8 cellular contexts compared by ENCODE assay signal in genomic region chr3:113825090-113825489, GRCh38. TPM values are rescaled to one million over a fixed set of nuclear protein-coding genes. Genes with fewer than 3 reads are reported as not detected.
DNase-seq lines count a peak whose midpoint lies in the region; ATAC-seq, FAIRE-seq and TF ChIP-seq lines count a peak whose summit lies in the region.

No MANE protein-coding gene starts in this region.

- H4K20me1 ChIP-seq in DND-41 (ENCODE audit: insufficient read depth, low read length) (no peaks in the 10 kb centered on the region), endothelial cell of umbilical vein (replicated peaks; ENCODE audit: control insufficient read depth, extremely low read depth, insufficient read depth, low read length) (no peaks in the 10 kb centered on the region)

- peak; percentile 84 for FAIRE-seq in endothelial cell of umbilical vein (lab: Jason Lieb, UNC)

- TF ChIP-seq POLR2A in endothelial cell of umbilical vein (IDR thresholded peaks at IDR 0.05; ENCODE audit: low read depth, low read length), result no peak

- H3K9me1 ChIP-seq in endothelial cell of umbilical vein (replicated peaks; ENCODE audit: control insufficient read depth, extremely low read depth, insufficient read depth, low read length), result no peaks in the 10 kb centered on the region

- H3K79me2 ChIP-seq in DND-41 (ENCODE audit: insufficient read depth, low read length) (no peaks in the 10 kb centered on the region), endothelial cell of umbilical vein (ENCODE audit: control insufficient read depth, insufficient read depth, low read length) (no peaks in the 10 kb centered on the region)

- H3K9ac ChIP-seq in DND-41 (ENCODE audit: low read depth, low read length) (no peak overlapping the region), endothelial cell of umbilical vein (replicated peaks; ENCODE audit: extremely low read depth, insufficient read depth, low read length) (no peak overlapping the region)

- no TSS peak for BruUV-seq in endothelial cell of umbilical vein (replicated peaks; lab: Mats Ljungman, UMichigan)

- H3K27ac ChIP-seq in DND-41 (ENCODE audit: low read length), result no peak overlapping the region
- no peak overlapping the region for H3K27ac ChIP-seq in endothelial cell of umbilical vein (ENCODE audit: insufficient read depth, low read depth, low read length)

- H3K36me3 ChIP-seq in DND-41 (ENCODE audit: insufficient read depth, low read length) (no peaks in the 10 kb centered on the region), endothelial cell of umbilical vein (ENCODE audit: control insufficient read depth in 2 of 2, extremely low read depth in 1 of 2, insufficient read depth in 2 of 2, low read length in 2 of 2) (no peaks in the 10 kb centered on the region)

- intact Hi-C loops in endothelial cell of umbilical vein (cut with micrococcal nuclease), result no loop called here

- H3K4me1 ChIP-seq in DND-41 (ENCODE audit: insufficient read depth, low read length) (no peaks in the 10 kb centered on the region), endothelial cell of umbilical vein (ENCODE audit: control insufficient read depth, extremely low read depth, insufficient read depth, low read length) (peaks cover 10% of the 10 kb centered on the region)

- H3K4me3 ChIP-seq in DND-41 (ENCODE audit: low read depth in 1 of 2, low read length in 2 of 2), result no peak overlapping the region
- H3K4me3 ChIP-seq in endothelial cell of umbilical vein (replicated peaks in 1 of 3; ENCODE audit: insufficient read depth in 1 of 3, low read depth in 1 of 3, low read length in 3 of 3), result no peak overlapping the region

- CTCF ChIA-PET in endothelial cell of umbilical vein (lab: Charles Lee), result interaction anchor here (0.7 to 2.4 kb wide), 12 partner anchors 12 to 330 kb away, joined by 3 to 12 read pairs (median 5); partner anchors contain the start of genes ATP6V1A and GRAMD1C

- H3K4me2 ChIP-seq in DND-41 (ENCODE audit: insufficient read depth, low read length) (no peak overlapping the region), endothelial cell of umbilical vein (ENCODE audit: insufficient read depth, low read length) (no peak overlapping the region)

- peak; percentile 24 for TF ChIP-seq CTCF in DND-41 (IDR thresholded peaks at IDR 0.05; ENCODE audit: borderline replicate concordance, extremely low read depth, low read length, poor library complexity, severe bottlenecking)
- no peak for TF ChIP-seq CTCF in GM20000 (IDR thresholded peaks at IDR 0.05; ENCODE audit: extremely low read depth, missing control alignments)
- peak in 1 of 2 donors; percentile 20 for TF ChIP-seq CTCF in endothelial cell of umbilical vein (IDR thresholded peaks at IDR 0.05; ENCODE audit: extremely low read depth in 1 of 2, insufficient read depth in 1 of 2, low read depth in 1 of 2, low read length in 2 of 2)

- no peak overlapping the region for H2AFZ ChIP-seq in DND-41 (ENCODE audit: low read depth, low read length)
- H2AFZ ChIP-seq in endothelial cell of umbilical vein (ENCODE audit: low read depth, low read length), result peak overlapping the region; percentile 29

- H3K27me3 ChIP-seq in DND-41 (ENCODE audit: insufficient read depth, low read length, poor library complexity) (no peaks in the 10 kb centered on the region), endothelial cell of umbilical vein (ENCODE audit: control insufficient read depth in 2 of 2, insufficient read depth in 2 of 2, low read length in 2 of 2) (no peaks in the 10 kb centered on the region)

- dilution Hi-C loops in endothelial cell of umbilical vein (cut with MboI; ENCODE audit: extremely low pct_ligation_motif_present, low sequenced_read_pairs), result no loop called here

- POLR2A ChIA-PET in endothelial cell of umbilical vein (lab: Charles Lee), result no interaction called here

- no peaks in the 10 kb centered on the region for H3K9me3 ChIP-seq in DND-41 (ENCODE audit: insufficient read depth, low read length, severe bottlenecking)
- H3K9me3 ChIP-seq in endothelial cell of umbilical vein (replicated peaks; ENCODE audit: control insufficient read depth, insufficient read depth, low read length), result no peaks in the 10 kb centered on the region

- ATAC-seq in DND-41 (ENCODE audit: insufficient read depth, low read depth) (no peak), HG03457 (IDR thresholded peaks at IDR 0.05; ENCODE audit: unreplicated experiment) (peak; percentile 61)

- DNase-seq in DND-41 (no peak), GM20000 (ENCODE audit: low spot score) (peak; percentile 58), endothelial cell of umbilical vein (ENCODE audit: low read depth, low spot score) (peak; percentile 45), UCSD-AML1 (lab: John Stamatoyannopoulos, UW; ENCODE audit: unreplicated experiment) (no peak), NCI-H1694 treated with DMSO at 0.1 percent for 48 hours (lab: John Stamatoyannopoulos, UW) (no peak)
- no peak for DNase-seq in activated naive CD4-positive, alpha-beta T cell treated with anti-CD3 and anti-CD28 coated beads, Interleukin-2, amount 50 U/mL, for 16 hours
- DNase-seq in stimulated activated CD4-positive, alpha-beta T cell treated with anti-CD3 and anti-CD28 coated beads, Interleukin-4, amount 100 ng/mL, for 1 hour, result no peak

TF ChIP-seq in endothelial cell of umbilical vein, 7 proteins besides CTCF, POLR2A, EP300 and RAD21:
- peak; percentile 36 for TF ChIP-seq FOS (IDR thresholded peaks at IDR 0.05; ENCODE audit: borderline replicate concordance, insufficient read depth, low read length)
- no peak for TF ChIP-seq EZH2 (IDR thresholded peaks at IDR 0.05; ENCODE audit: borderline replicate concordance, low read depth, low read length, severe bottlenecking)
- TF ChIP-seq JUN (IDR thresholded peaks at IDR 0.05; ENCODE audit: borderline replicate concordance, insufficient read depth, insufficient read length, low read depth), result no peak
- no peak for TF ChIP-seq MYC (IDR thresholded peaks at IDR 0.05; ENCODE audit: low read depth, low read length)

RNA-seq across cellular contexts. Expression of gene GRAMD1C, which starts 13.5 kb away (rescaled TPM):
- 17.0 and 24.0 TPM in 2 replicates for total RNA-seq in endothelial cell of umbilical vein
- polyA plus RNA-seq in endothelial cell of umbilical vein, result 3.1 and 7.0 TPM in 2 replicates
- polyA plus RNA-seq in endothelial cell of umbilical vein (2011; cell fraction: cytosol; rRNA removed), result 3.4 and 4.1 TPM in 2 replicates
- 23.4 and 28.3 TPM in 2 replicates for polyA plus RNA-seq in endothelial cell of umbilical vein (2011; cell fraction: nucleus; rRNA removed)
- 8.8 and 15.1 TPM in 2 replicates for polyA plus RNA-seq in endothelial cell of umbilical vein (2012)
- polyA minus RNA-seq in endothelial cell of umbilical vein, result 5.7 and 5.8 TPM in 2 replicates
- 2.7 TPM for polyA minus RNA-seq in endothelial cell of umbilical vein (2011; cell fraction: cytosol; rRNA and poly(A)+ RNA removed)
- polyA minus RNA-seq in endothelial cell of umbilical vein (2011; cell fraction: nucleus; rRNA and poly(A)+ RNA removed), result 17.5 and 20.4 TPM in 2 replicates

Comparison
In these comparisons a context has a peak if more than half of its experiments do, and no peak if none do; other contexts are left out.
1. DNase-seq: peak in GM20000 (single experiment) and endothelial cell of umbilical vein (single experiment); none in DND-41 (single experiment), activated naive CD4-positive, alpha-beta T cell treated with anti-CD3 and anti-CD28 coated beads, Interleukin-2, amount 50 U/mL, for 16 hours (single experiment), stimulated activated CD4-positive, alpha-beta T cell treated with anti-CD3 and anti-CD28 coated beads, Interleukin-4, amount 100 ng/mL, for 1 hour (single experiment), UCSD-AML1 (single experiment) and NCI-H1694 treated with DMSO at 0.1 percent for 48 hours (single experiment).